ENCODE assay signal across 11 cellular contexts in genomic region chr14:62602712-62603111, GRCh38.
"Had no signal": no experiment of that assay in that cellular context is flagged by ENCODE, and none has a peak within 500 bp of the region (broad histone marks: within the 10 kb centered on the region; RNA-seq: fewer than 3 reads in every experiment).

No MANE protein-coding gene starts in this region.

- FAIRE-seq: H1, H54 had no signal

- H3K27ac Mint-ChIP-seq: GM23338, H9, HFFc6 had no signal

- H3K36me3 ChIP-seq: HAP-1 had no signal

- H3K4me1 ChIP-seq: HAP-1 had no signal

- DNase-seq: GM23248, GOT3, H7, H9, HCEC 1CT, HFFc6 had no signal

- H3K4me2 ChIP-seq: GM23338 had no signal

- H2AFZ ChIP-seq: GM23248, GM23338 had no signal

- H3K27ac ChIP-seq: GM23248 had no signal

- H3K4me3 ChIP-seq: GM23248, GM23338, HAP-1 had no signal

- H3K9me3 Mint-ChIP-seq: H9 had no signal

- H3K9me3 ChIP-seq: HAP-1 had no signal

- H3K9ac ChIP-seq: GM23248 had no signal

- ATAC-seq: GM23338, HCT116 had no signal

- H3K4me3 Mint-ChIP-seq: GM23338, H9, HFFc6 had no signal
